In the genomic region with DNA sequence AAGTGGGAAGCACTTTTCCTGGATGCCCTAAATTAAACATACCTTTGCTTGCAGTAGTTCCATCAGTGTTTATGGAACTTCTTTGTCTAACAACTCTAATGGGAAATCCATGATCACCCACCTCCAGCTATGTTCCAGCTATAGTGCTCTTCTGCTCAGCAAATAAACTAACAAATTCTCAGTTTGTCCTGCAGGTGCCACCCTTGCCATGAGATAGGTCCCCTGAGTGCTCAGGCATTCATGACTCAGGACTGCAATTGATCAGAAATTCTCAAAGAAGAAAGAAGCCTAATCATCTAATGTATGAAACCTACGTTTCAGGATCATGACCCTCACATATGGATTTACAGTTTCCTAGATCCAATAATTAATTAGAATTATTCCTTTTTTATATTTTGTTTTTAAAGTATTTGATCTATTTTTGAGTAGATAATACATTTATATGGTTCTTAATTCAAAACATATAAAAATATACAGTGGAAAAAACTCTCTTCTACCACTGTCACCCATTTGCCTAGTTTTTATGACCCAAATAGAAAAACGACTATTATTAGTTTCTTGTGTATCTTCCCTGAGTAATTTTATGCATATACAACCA, we compare ENCODE assay signal across 8 cellular contexts. TPM values are rescaled to one million over a fixed set of nuclear protein-coding genes. Genes with fewer than 3 reads are reported as not detected.
A peak's percentile ranks its signal among the peaks of the same experiment; 100 is the strongest.
DNase-seq lines count a peak whose midpoint lies in the region; ATAC-seq and TF ChIP-seq lines count a peak whose summit lies in the region.

No MANE protein-coding gene starts in this region.

- no peak overlapping the region for H3K27ac Mint-ChIP-seq in activated CD4-positive, alpha-beta memory T cell treated with anti-CD3 and anti-CD28 coated beads for 36 hours
- H3K27ac Mint-ChIP-seq in activated CD4-positive, alpha-beta memory T cell treated with anti-CD3 and anti-CD28 coated beads, Interleukin-2, amount 10 ng/mL, durations not matched to agents 7 days and 5 days: no peak overlapping the region

- TF ChIP-seq CTCF in cardiac fibroblast (IDR thresholded peaks at IDR 0.05; ENCODE audit: low read depth, low read length): peak; percentile 31

- H3K36me3 Mint-ChIP-seq in activated CD4-positive, alpha-beta memory T cell treated with anti-CD3 and anti-CD28 coated beads for 36 hours: no peaks in the 10 kb centered on the region
- H3K36me3 Mint-ChIP-seq in activated CD4-positive, alpha-beta memory T cell treated with anti-CD3 and anti-CD28 coated beads, Interleukin-2, amount 10 ng/mL, durations not matched to agents 7 days and 5 days (ENCODE audit: low read depth): no peaks in the 10 kb centered on the region

- CTCF ChIA-PET in activated CD4-positive, alpha-beta memory T cell treated with anti-CD3 and anti-CD28 coated beads for 36 hours (lab: Charles Lee): interaction anchor here (1.4 kb wide), 1 partner anchor 16 kb away, joined by 3 read pairs; no protein-coding TSS in a partner anchor
- CTCF ChIA-PET in activated CD4-positive, alpha-beta memory T cell treated with anti-CD3 and anti-CD28 coated beads, Interleukin-2, amount 10 ng/mL, durations not matched to agents 7 days and 5 days (lab: Charles Lee): interaction anchor here (0.9 kb wide), 1 partner anchor 147 kb away, joined by 3 read pairs; no protein-coding TSS in a partner anchor

- H3K9me3 Mint-ChIP-seq in activated CD4-positive, alpha-beta memory T cell treated with anti-CD3 and anti-CD28 coated beads for 36 hours: no peaks in the 10 kb centered on the region
- H3K9me3 Mint-ChIP-seq in activated CD4-positive, alpha-beta memory T cell treated with anti-CD3 and anti-CD28 coated beads, Interleukin-2, amount 10 ng/mL, durations not matched to agents 7 days and 5 days: no peaks in the 10 kb centered on the region

- H3K27me3 Mint-ChIP-seq in activated CD4-positive, alpha-beta memory T cell treated with anti-CD3 and anti-CD28 coated beads for 36 hours: no peaks in the 10 kb centered on the region
- no peaks in the 10 kb centered on the region for H3K27me3 Mint-ChIP-seq in activated CD4-positive, alpha-beta memory T cell treated with anti-CD3 and anti-CD28 coated beads, Interleukin-2, amount 10 ng/mL, durations not matched to agents 7 days and 5 days

- intact Hi-C loops in activated CD4-positive, alpha-beta memory T cell treated with anti-CD3 and anti-CD28 coated beads for 36 hours (cut with micrococcal nuclease): loop anchor here (5.0 kb wide), 1 partner anchor 149 kb away; no protein-coding TSS in a partner anchor

- POLR2A ChIA-PET in activated CD4-positive, alpha-beta memory T cell treated with anti-CD3 and anti-CD28 coated beads for 36 hours (lab: Charles Lee): no interaction called here
- POLR2A ChIA-PET in activated CD4-positive, alpha-beta memory T cell treated with anti-CD3 and anti-CD28 coated beads, Interleukin-2, amount 10 ng/mL, durations not matched to agents 7 days and 5 days (lab: Charles Lee): no interaction called here

- H3K4me3 Mint-ChIP-seq in activated CD4-positive, alpha-beta memory T cell treated with anti-CD3 and anti-CD28 coated beads for 36 hours: no peak overlapping the region
- H3K4me3 Mint-ChIP-seq in activated CD4-positive, alpha-beta memory T cell treated with anti-CD3 and anti-CD28 coated beads, Interleukin-2, amount 10 ng/mL, durations not matched to agents 7 days and 5 days: no peak overlapping the region

- no peaks in the 10 kb centered on the region for H3K4me1 Mint-ChIP-seq in activated CD4-positive, alpha-beta memory T cell treated with anti-CD3 and anti-CD28 coated beads for 36 hours (ENCODE audit: low read depth)
- no peaks in the 10 kb centered on the region for H3K4me1 Mint-ChIP-seq in activated CD4-positive, alpha-beta memory T cell treated with anti-CD3 and anti-CD28 coated beads, Interleukin-2, amount 10 ng/mL, durations not matched to agents 7 days and 5 days

- H3K4me3 ChIP-seq in cardiac fibroblast (replicated peaks in 1 of 2; ENCODE audit: low read depth in 2 of 2, low read length in 2 of 2): no peak overlapping the region

- ATAC-seq in HG03175 (IDR thresholded peaks at IDR 0.05; ENCODE audit: unreplicated experiment) (peak; percentile 75), left lobe of liver (peak; percentile 96)

- peak; percentile 13 for DNase-seq in activated CD4-positive, alpha-beta memory T cell treated with anti-CD3 and anti-CD28 coated beads for 36 hours
- no peak for DNase-seq in activated CD4-positive, alpha-beta memory T cell treated with anti-CD3 and anti-CD28 coated beads, Interleukin-2, amount 10 ng/mL, durations not matched to agents 7 days and 5 days
- DNase-seq in NCI-H226: peak; percentile 9
- DNase-seq in cardiac fibroblast (ENCODE audit: low read depth in 2 of 2): peak; percentile 60 to 72
- no peak for DNase-seq in left lobe of liver (ENCODE audit: low spot score)
- no peak for DNase-seq in 8988T
- no peak for DNase-seq in activated CD4-positive, alpha-beta T cell treated with anti-CD3 and anti-CD28 coated beads for 4 hours

RNA-seq across cellular contexts. Expression of a gene that starts 48.7 kb away (rescaled TPM):
- not detected for total RNA-seq in activated CD4-positive, alpha-beta memory T cell treated with anti-CD3 and anti-CD28 coated beads for 36 hours
- total RNA-seq in activated CD4-positive, alpha-beta memory T cell treated with anti-CD3 and anti-CD28 coated beads, Interleukin-2, amount 10 ng/mL, durations not matched to agents 7 days and 5 days: not detected
- 0.15 TPM for total RNA-seq in left lobe of liver

Comparison
In these comparisons a context has a peak if more than half of its experiments do, and no peak if none do; other contexts are left out.
1. DNase-seq: peak in activated CD4-positive, alpha-beta memory T cell treated with anti-CD3 and anti-CD28 coated beads for 36 hours (single experiment), NCI-H226 (single experiment) and cardiac fibroblast (2 of 2); none in activated CD4-positive, alpha-beta memory T cell treated with anti-CD3 and anti-CD28 coated beads, Interleukin-2, amount 10 ng/mL, durations not matched to agents 7 days and 5 days (single experiment), left lobe of liver (single experiment), 8988T (single experiment) and activated CD4-positive, alpha-beta T cell treated with anti-CD3 and anti-CD28 coated beads for 4 hours (0 of 2).